1 cellular context compared by ENCODE assay signal in the genomic region with DNA sequence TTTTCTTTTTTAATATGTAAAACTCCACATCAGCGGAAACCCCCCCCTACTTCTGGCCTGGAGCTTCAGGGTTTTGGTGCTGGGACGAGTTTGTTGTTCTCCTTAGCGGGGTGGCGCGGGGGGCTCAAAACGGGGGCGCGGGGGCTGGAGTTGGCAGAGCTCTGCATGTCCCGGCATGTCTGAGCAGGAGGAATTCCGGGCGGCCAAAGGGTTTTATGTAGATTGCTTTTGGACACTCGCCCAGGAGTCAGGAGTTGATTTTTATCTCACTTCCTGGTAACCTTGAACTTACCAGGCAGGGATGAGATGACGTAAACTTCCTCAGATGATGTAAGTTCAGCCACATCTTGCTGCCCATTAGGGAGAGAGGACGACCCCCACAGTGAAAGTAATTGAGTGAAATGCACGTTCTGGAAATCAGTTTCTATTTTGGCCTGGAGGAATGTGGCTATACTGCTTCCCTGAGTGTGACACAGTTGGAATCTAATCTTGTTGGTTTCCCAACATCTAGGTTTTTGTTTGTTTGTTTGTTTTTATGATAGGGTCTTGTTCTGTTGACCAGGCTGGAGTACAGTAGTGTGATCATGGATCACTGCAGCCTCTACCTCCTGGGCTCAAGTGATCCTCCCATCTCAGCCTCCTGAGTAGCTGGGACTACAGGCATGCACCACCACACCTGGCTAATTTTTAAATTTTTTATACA.
TF ChIP-seq lines count a peak whose summit lies in the region.

No MANE protein-coding gene starts in this region.

TF ChIP-seq in K562, 482 proteins besides CTCF, POLR2A, EP300 and RAD21 (continues in another document):
- TF ChIP-seq MAFF (IDR thresholded peaks at IDR 0.05; ENCODE audit: low read length) (no peak), KLF13 (tag; IDR thresholded peaks at IDR 0.05; ENCODE audit: borderline replicate concordance, low read depth) (no peak), CREM (IDR thresholded peaks at IDR 0.05; ENCODE audit: low read depth) (peak; percentile 94), XRCC5 (IDR thresholded peaks at IDR 0.05; ENCODE audit: low read depth, low read length) (no peak), YBX1 (IDR thresholded peaks at IDR 0.05) (no peak), RB1 (IDR thresholded peaks at IDR 0.05; ENCODE audit: low read depth) (no peak), ZNF444 (CRISPR knock-in tag; IDR thresholded peaks at IDR 0.05) (no peak), ARID1B (IDR thresholded peaks at IDR 0.05) (peak; percentile 89), PTRF (tag; IDR thresholded peaks at IDR 0.05) (peak; percentile 74), NELFE (IDR thresholded peaks at IDR 0.05; ENCODE audit: insufficient read depth, insufficient read length) (no peak), SMAD2 (IDR thresholded peaks at IDR 0.05; ENCODE audit: low read depth, low read length) (no peak), SOX6 (IDR thresholded peaks at IDR 0.05) (peak; percentile 62; the same call in 1 of the 2 replicates), U2AF1 (optimal IDR thresholded peaks at IDR 0.05; ENCODE audit: low read depth, low read length) (no peak), ZNF507 (tag; conservative IDR thresholded peaks at IDR 0.05) (no peak), FOXM1 (IDR thresholded peaks at IDR 0.05; ENCODE audit: low read depth) (no peak), FOXM1 (CRISPR knock-in tag; IDR thresholded peaks at IDR 0.05; ENCODE audit: low read depth) (no peak), ZNF586 (CRISPR knock-in tag; conservative IDR thresholded peaks at IDR 0.05) (no peak), SMAD3 (CRISPR knock-in tag; conservative IDR thresholded peaks at IDR 0.05) (peak; percentile 65), BCL6 (CRISPR knock-in tag; IDR thresholded peaks at IDR 0.05) (no peak), ZFP36 (IDR thresholded peaks at IDR 0.05; ENCODE audit: low read depth, low read length, partially characterized antibody) (no peak), NEUROD1 (IDR thresholded peaks at IDR 0.05; ENCODE audit: borderline replicate concordance, low read depth, low read length, partially characterized antibody) (peak; percentile 84), FOXA1 (IDR thresholded peaks at IDR 0.05; ENCODE audit: borderline replicate concordance) (no peak), CHD1 (IDR thresholded peaks at IDR 0.05; ENCODE audit: low read length) (no peak), HDAC1 (IDR thresholded peaks at IDR 0.05) (peak in 1 of 2 experiments; percentile 76; a peak in 2 of 4 replicates), ZNF146 (CRISPR knock-in tag; IDR thresholded peaks at IDR 0.05; ENCODE audit: unreplicated experiment) (no peak), ZFX (CRISPR knock-in tag; IDR thresholded peaks at IDR 0.05) (peak; percentile 6; the same call in 1 of the 2 replicates), CHD4 (IDR thresholded peaks at IDR 0.05; ENCODE audit: insufficient read depth, insufficient replicate concordance, low read depth, low read length, poor library complexity, severe bottlenecking) (no peak), MYNN (IDR thresholded peaks at IDR 0.05) (peak; percentile 42; the same call in 1 of the 2 replicates), MYNN (CRISPR knock-in tag; IDR thresholded peaks at IDR 0.05) (no peak), CBX3 (IDR thresholded peaks at IDR 0.05; ENCODE audit: borderline replicate concordance in 1 of 2, low read length in 2 of 2) (0 out of 3 replicates have a peak, but pooled peaks of 1 of the 2 experiments have one; percentile 31), ZNF316 (IDR thresholded peaks at IDR 0.05) (peak; percentile 62; the same call in 1 of the 2 replicates), ZNF785 (CRISPR knock-in tag; IDR thresholded peaks at IDR 0.05) (no peak), MED1 (CRISPR knock-in tag; IDR thresholded peaks at IDR 0.05; ENCODE audit: borderline replicate concordance) (no peak), MECOM (CRISPR knock-in tag; IDR thresholded peaks at IDR 0.05) (peak; percentile 82), HCFC1 (IDR thresholded peaks at IDR 0.05; ENCODE audit: low read depth, low read length) (peak; percentile 47), ELF2 (CRISPR knock-in tag; IDR thresholded peaks at IDR 0.05) (0 out of 2 replicates have a peak, but pooled peaks have one; percentile 28)
- TF ChIP-seq, protein P1, sequence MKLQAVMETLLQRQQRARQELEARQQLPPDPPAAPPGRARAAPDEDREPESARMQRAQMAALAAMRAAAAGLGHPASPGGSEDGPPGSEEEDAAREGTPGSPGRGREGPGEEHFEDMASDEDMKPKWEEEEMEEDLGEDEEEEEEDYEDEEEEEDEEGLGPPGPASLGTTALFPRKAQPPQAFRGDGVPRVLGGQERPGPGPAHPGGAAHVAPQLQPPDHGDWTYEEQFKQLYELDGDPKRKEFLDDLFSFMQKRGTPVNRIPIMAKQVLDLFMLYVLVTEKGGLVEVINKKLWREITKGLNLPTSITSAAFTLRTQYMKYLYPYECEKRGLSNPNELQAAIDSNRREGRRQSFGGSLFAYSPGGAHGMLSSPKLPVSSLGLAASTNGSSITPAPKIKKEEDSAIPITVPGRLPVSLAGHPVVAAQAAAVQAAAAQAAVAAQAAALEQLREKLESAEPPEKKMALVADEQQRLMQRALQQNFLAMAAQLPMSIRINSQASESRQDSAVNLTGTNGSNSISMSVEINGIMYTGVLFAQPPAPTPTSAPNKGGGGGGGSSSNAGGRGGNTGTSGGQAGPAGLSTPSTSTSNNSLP (IDR thresholded peaks at IDR 0.05; ENCODE audit: borderline replicate concordance, low read depth, low read length), result 0 out of 2 replicates have a peak, but pooled peaks have one; percentile 40
- TF ChIP-seq, protein P2, sequence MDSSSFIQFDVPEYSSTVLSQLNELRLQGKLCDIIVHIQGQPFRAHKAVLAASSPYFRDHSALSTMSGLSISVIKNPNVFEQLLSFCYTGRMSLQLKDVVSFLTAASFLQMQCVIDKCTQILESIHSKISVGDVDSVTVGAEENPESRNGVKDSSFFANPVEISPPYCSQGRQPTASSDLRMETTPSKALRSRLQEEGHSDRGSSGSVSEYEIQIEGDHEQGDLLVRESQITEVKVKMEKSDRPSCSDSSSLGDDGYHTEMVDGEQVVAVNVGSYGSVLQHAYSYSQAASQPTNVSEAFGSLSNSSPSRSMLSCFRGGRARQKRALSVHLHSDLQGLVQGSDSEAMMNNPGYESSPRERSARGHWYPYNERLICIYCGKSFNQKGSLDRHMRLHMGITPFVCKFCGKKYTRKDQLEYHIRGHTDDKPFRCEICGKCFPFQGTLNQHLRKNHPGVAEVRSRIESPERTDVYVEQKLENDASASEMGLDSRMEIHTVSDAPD (CRISPR knock-in tag; IDR thresholded peaks at IDR 0.05), result peak; percentile 33; the same call in 1 of the 2 replicates
- TF ChIP-seq, protein P3, sequence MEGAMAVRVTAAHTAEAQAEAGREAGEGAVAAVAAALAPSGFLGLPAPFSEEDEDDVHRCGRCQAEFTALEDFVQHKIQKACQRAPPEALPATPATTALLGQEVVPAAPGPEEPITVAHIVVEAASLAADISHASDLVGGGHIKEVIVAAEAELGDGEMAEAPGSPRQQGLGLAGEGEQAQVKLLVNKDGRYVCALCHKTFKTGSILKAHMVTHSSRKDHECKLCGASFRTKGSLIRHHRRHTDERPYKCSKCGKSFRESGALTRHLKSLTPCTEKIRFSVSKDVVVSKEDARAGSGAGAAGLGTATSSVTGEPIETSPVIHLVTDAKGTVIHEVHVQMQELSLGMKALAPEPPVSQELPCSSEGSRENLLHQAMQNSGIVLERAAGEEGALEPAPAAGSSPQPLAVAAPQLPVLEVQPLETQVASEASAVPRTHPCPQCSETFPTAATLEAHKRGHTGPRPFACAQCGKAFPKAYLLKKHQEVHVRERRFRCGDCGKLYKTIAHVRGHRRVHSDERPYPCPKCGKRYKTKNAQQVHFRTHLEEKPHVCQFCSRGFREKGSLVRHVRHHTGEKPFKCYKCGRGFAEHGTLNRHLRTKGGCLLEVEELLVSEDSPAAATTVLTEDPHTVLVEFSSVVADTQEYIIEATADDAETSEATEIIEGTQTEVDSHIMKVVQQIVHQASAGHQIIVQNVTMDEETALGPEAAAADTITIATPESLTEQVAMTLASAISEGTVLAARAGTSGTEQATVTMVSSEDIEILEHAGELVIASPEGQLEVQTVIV (CRISPR knock-in tag; IDR thresholded peaks at IDR 0.05; ENCODE audit: borderline replicate concordance), result no peak
- TF ChIP-seq, protein P4, sequence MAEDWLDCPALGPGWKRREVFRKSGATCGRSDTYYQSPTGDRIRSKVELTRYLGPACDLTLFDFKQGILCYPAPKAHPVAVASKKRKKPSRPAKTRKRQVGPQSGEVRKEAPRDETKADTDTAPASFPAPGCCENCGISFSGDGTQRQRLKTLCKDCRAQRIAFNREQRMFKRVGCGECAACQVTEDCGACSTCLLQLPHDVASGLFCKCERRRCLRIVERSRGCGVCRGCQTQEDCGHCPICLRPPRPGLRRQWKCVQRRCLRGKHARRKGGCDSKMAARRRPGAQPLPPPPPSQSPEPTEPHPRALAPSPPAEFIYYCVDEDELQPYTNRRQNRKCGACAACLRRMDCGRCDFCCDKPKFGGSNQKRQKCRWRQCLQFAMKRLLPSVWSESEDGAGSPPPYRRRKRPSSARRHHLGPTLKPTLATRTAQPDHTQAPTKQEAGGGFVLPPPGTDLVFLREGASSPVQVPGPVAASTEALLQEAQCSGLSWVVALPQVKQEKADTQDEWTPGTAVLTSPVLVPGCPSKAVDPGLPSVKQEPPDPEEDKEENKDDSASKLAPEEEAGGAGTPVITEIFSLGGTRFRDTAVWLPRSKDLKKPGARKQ (CRISPR knock-in tag; IDR thresholded peaks at IDR 0.05), result no peak
- TF ChIP-seq, protein P5, sequence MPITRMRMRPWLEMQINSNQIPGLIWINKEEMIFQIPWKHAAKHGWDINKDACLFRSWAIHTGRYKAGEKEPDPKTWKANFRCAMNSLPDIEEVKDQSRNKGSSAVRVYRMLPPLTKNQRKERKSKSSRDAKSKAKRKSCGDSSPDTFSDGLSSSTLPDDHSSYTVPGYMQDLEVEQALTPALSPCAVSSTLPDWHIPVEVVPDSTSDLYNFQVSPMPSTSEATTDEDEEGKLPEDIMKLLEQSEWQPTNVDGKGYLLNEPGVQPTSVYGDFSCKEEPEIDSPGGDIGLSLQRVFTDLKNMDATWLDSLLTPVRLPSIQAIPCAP (CRISPR knock-in tag; IDR thresholded peaks at IDR 0.05; ENCODE audit: borderline replicate concordance), result no peak
- TF ChIP-seq, protein P6, sequence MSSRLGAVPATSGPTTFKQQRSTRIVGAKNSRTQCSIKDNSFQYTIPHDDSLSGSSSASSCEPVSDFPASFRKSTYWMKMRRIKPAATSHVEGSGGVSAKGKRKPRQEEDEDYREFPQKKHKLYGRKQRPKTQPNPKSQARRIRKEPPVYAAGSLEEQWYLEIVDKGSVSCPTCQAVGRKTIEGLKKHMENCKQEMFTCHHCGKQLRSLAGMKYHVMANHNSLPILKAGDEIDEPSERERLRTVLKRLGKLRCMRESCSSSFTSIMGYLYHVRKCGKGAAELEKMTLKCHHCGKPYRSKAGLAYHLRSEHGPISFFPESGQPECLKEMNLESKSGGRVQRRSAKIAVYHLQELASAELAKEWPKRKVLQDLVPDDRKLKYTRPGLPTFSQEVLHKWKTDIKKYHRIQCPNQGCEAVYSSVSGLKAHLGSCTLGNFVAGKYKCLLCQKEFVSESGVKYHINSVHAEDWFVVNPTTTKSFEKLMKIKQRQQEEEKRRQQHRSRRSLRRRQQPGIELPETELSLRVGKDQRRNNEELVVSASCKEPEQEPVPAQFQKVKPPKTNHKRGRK (tag; IDR thresholded peaks at IDR 0.05), result no peak
- TF ChIP-seq, protein P7, sequence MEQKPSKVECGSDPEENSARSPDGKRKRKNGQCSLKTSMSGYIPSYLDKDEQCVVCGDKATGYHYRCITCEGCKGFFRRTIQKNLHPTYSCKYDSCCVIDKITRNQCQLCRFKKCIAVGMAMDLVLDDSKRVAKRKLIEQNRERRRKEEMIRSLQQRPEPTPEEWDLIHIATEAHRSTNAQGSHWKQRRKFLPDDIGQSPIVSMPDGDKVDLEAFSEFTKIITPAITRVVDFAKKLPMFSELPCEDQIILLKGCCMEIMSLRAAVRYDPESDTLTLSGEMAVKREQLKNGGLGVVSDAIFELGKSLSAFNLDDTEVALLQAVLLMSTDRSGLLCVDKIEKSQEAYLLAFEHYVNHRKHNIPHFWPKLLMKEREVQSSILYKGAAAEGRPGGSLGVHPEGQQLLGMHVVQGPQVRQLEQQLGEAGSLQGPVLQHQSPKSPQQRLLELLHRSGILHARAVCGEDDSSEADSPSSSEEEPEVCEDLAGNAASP (IDR thresholded peaks at IDR 0.05), result no peak
- TF ChIP-seq, protein P8, sequence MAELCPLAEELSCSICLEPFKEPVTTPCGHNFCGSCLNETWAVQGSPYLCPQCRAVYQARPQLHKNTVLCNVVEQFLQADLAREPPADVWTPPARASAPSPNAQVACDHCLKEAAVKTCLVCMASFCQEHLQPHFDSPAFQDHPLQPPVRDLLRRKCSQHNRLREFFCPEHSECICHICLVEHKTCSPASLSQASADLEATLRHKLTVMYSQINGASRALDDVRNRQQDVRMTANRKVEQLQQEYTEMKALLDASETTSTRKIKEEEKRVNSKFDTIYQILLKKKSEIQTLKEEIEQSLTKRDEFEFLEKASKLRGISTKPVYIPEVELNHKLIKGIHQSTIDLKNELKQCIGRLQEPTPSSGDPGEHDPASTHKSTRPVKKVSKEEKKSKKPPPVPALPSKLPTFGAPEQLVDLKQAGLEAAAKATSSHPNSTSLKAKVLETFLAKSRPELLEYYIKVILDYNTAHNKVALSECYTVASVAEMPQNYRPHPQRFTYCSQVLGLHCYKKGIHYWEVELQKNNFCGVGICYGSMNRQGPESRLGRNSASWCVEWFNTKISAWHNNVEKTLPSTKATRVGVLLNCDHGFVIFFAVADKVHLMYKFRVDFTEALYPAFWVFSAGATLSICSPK (IDR thresholded peaks at IDR 0.05; ENCODE audit: borderline replicate concordance), result no peak; the same call in 1 of the 2 replicates
- TF ChIP-seq, protein P9, sequence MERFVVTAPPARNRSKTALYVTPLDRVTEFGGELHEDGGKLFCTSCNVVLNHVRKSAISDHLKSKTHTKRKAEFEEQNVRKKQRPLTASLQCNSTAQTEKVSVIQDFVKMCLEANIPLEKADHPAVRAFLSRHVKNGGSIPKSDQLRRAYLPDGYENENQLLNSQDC (CRISPR knock-in tag; IDR thresholded peaks at IDR 0.05), result no peak
